17 cellular contexts compared by ENCODE assay signal in the genomic region with DNA sequence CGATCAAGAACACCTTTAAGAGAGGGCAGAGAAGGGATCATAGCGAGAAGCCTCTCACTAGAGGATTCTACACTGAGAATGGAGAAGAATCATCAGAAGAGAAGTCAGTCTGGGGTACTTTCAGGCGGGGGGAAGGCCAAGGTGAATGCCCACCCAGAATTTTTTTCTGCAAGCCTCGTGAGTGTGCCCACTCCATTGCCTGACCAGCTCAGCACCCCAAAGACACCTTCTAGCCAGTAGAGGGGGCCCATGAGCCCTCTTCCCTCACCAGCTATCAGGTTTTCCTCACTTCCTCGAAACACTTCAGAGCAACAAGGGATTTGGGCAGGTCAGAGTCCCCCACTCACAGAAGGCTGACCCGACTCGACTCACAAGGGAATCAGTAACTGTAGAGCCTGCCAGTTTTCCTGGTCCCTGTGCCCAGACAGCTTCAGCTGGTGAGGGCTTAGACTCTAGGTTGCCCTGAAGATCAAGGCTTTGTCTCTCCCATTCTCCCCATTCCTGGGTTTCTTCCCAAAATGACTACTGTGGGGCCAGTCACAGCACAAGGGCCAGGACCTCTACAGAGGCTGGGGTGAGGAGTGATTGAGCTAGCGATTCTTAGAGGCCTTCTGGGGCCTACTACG. TPM values are rescaled to one million over a fixed set of nuclear protein-coding genes. Genes with fewer than 3 reads are reported as not detected.
A peak's percentile ranks its signal among the peaks of the same experiment; 100 is the strongest.
DNase-seq lines count a peak whose midpoint lies in the region; ATAC-seq, FAIRE-seq and TF ChIP-seq lines count a peak whose summit lies in the region.
"Had no signal": no experiment of that assay in that cellular context is flagged by ENCODE, and none has a peak within 500 bp of the region (broad histone marks: within the 10 kb centered on the region; RNA-seq: fewer than 3 reads in every experiment).

No MANE protein-coding gene starts in this region.

- no TSS peak for BruUV-seq in HepG2 (replicated peaks; lab: Mats Ljungman, UMichigan)

- CTCF ChIA-PET in HepG2 (lab: Yijun Ruan, JAX; ENCODE audit: low intra/inter-chr PET ratio, low total read pairs): no interaction called here

- H3K4me1 Mint-ChIP-seq in activated T-cell treated with anti-CD3 and anti-CD28 coated beads, Interleukin-2, amount 50 U/mL, for 72 hours (ENCODE audit: low read depth): no peaks in the 10 kb centered on the region
- H3K4me1 Mint-ChIP-seq: nephron had no signal

- H3K4me1 ChIP-seq in HepG2 (ENCODE audit: insufficient read depth, low read length): no peaks in the 10 kb centered on the region
- H3K4me1 ChIP-seq in right lobe of liver: no peaks in the 10 kb centered on the region
- H3K4me1 ChIP-seq: spleen, upper lobe of left lung had no signal

- H3K9me3 ChIP-seq in HepG2 (ENCODE audit: low read length) (peaks cover 4% of the 10 kb centered on the region; the same call in 1 of the 2 replicates), right lobe of liver (no peaks in the 10 kb centered on the region)

- no peak overlapping the region for H3K4me3 Mint-ChIP-seq in activated T-cell treated with anti-CD3 and anti-CD28 coated beads, Interleukin-2, amount 50 U/mL, for 72 hours
- H3K4me3 Mint-ChIP-seq: nephron had no signal

- TF ChIP-seq POLR2A in HepG2 (IDR thresholded peaks at IDR 0.05; ENCODE audit: insufficient read depth in 1 of 2, low read depth in 2 of 2, low read length in 2 of 2) (no peak), right lobe of liver (IDR thresholded peaks at IDR 0.05) (no peak)

- no peaks in the 10 kb centered on the region for H3K27me3 Mint-ChIP-seq in activated T-cell treated with anti-CD3 and anti-CD28 coated beads, Interleukin-2, amount 50 U/mL, for 72 hours (ENCODE audit: low read depth)

- peaks cover 0 to 8% of the 10 kb centered on the region in 2 experiments; a peak in 1 of 5 replicates for H3K27me3 ChIP-seq in HepG2 (ENCODE audit: control insufficient read depth in 1 of 2, insufficient read depth in 2 of 2, low read length in 2 of 2)
- H3K27me3 ChIP-seq in right lobe of liver: no peaks in the 10 kb centered on the region
- H3K27me3 ChIP-seq: upper lobe of left lung had no signal

- H2AFZ ChIP-seq in HepG2 (ENCODE audit: low read length): no peak overlapping the region

- H3K36me3 ChIP-seq in HepG2 (replicated peaks in 1 of 2; ENCODE audit: control insufficient read depth in 1 of 2, insufficient read depth in 2 of 2, low read length in 2 of 2): no peaks in the 10 kb centered on the region
- H3K36me3 ChIP-seq in right lobe of liver: no peaks in the 10 kb centered on the region
- H3K36me3 ChIP-seq: spleen, upper lobe of left lung had no signal

- intact Hi-C loops in HepG2 (cut with micrococcal nuclease; ENCODE audit: unreplicated experiment) (no loop called here), right lobe of liver (cut with DNase I) (no loop called here)

- H3K9ac ChIP-seq in HepG2 (ENCODE audit: insufficient read depth, low read depth, low read length): no peak overlapping the region

- FAIRE-seq in HepG2 (lab: Jason Lieb, UNC): no peak
- FAIRE-seq: keratinocyte had no signal

- TF ChIP-seq CTCF in HepG2 (CRISPR knock-in tag; IDR thresholded peaks at IDR 0.05): peak; percentile 37
- TF ChIP-seq CTCF in right lobe of liver (IDR thresholded peaks at IDR 0.05): peak in 2 of 4 donors; percentile 16 to 37
- peak; percentile 52 for TF ChIP-seq CTCF in LNCAP (IDR thresholded peaks at IDR 0.05)

- no peak overlapping the region for H3K27ac Mint-ChIP-seq in activated T-cell treated with anti-CD3 and anti-CD28 coated beads, Interleukin-2, amount 50 U/mL, for 72 hours
- H3K27ac Mint-ChIP-seq: nephron had no signal

- TF ChIP-seq RAD21 in HepG2 (CRISPR knock-in tag; IDR thresholded peaks at IDR 0.05): no peak

- H3K27ac ChIP-seq in HepG2 (ENCODE audit: extremely low read length, insufficient read depth, low read length) (no peak overlapping the region), right lobe of liver (no peak overlapping the region)
- H3K27ac ChIP-seq: spleen, upper lobe of left lung had no signal

- TF ChIP-seq EP300 in HepG2 (IDR thresholded peaks at IDR 0.05; ENCODE audit: low read depth in 2 of 2, low read length in 2 of 2) (no peak), HepG2 (CRISPR knock-in tag; IDR thresholded peaks at IDR 0.05; ENCODE audit: borderline replicate concordance) (no peak)

- 6% methylated on average over 9 of the region's 9 CpGs for WGBS in HepG2 (ENCODE audit: low lambda C conversion rate)
- WGBS in right lobe of liver (ENCODE audit: insufficient coverage, low coverage, low lambda C conversion rate, missing lambda C conversion rate): 41% methylated on average over 9 of the region's 9 CpGs

- no peaks in the 10 kb centered on the region for H3K79me2 ChIP-seq in HepG2 (ENCODE audit: insufficient read depth, low read length)

- ATAC-seq in HepG2 (peak; percentile 43; the same call in 2 of the 3 replicates), right lobe of liver (no peak)
- no peak for ATAC-seq in activated T-cell treated with anti-CD3 and anti-CD28 coated beads, Interleukin-2, amount 50 U/mL, for 72 hours (replicated peaks in 1 of 2)

- H3K9me3 Mint-ChIP-seq in activated T-cell treated with anti-CD3 and anti-CD28 coated beads, Interleukin-2, amount 50 U/mL, for 72 hours: peaks cover 15% of the 10 kb centered on the region in 2 donors

- no peaks in the 10 kb centered on the region for H4K20me1 ChIP-seq in HepG2 (ENCODE audit: insufficient read depth, low read length)

- in situ Hi-C loops in HepG2 (cut with HindIII; ENCODE audit: extremely low pct_ligation_motif_present, low pct_unique_long_range_greater_than_20kb): no loop called here

- no peak overlapping the region for H3K4me2 ChIP-seq in HepG2 (ENCODE audit: low read depth, low read length)

- POLR2A ChIA-PET in HepG2 (lab: Yijun Ruan, JAX): no interaction called here

- H3K36me3 Mint-ChIP-seq in activated T-cell treated with anti-CD3 and anti-CD28 coated beads, Interleukin-2, amount 50 U/mL, for 72 hours (ENCODE audit: insufficient read depth in 2 of 2): peaks cover 3 to 8% of the 10 kb centered on the region in 2 donors

- no peak overlapping the region for H3K4me3 ChIP-seq in HepG2 (replicated peaks in 1 of 3; ENCODE audit: insufficient read depth in 1 of 3, low read depth in 2 of 3, low read length in 3 of 3)
- H3K4me3 ChIP-seq in right lobe of liver: no peak overlapping the region
- H3K4me3 ChIP-seq: spleen, upper lobe of left lung had no signal

- DNase-seq in HepG2 (ENCODE audit: low spot score): no peak
- no peak for DNase-seq in right lobe of liver
- peak; percentile 40 for DNase-seq in SW480 (ENCODE audit: low spot score)
- DNase-seq in activated T-cell treated with anti-CD3 and anti-CD28 coated beads, Interleukin-2, amount 50 U/mL, for 72 hours: no peak
- no peak for DNase-seq in activated effector memory CD4-positive, alpha-beta T cell treated with Interleukin-2 at 50 U/mL for 16 hours
- no peak for DNase-seq in AML-193 (lab: John Stamatoyannopoulos, UW)
- DNase-seq in activated naive CD4-positive, alpha-beta T cell treated with anti-CD3 and anti-CD28 coated beads, Interleukin-2, amount 50 U/mL, for 16 hours: no peak
- DNase-seq: dermis blood vessel endothelial cell, foreskin fibroblast, NCI-H774, spleen, upper lobe of left lung had no signal

RNA-seq across cellular contexts. Expression of a gene that starts 18.4 kb away (rescaled TPM):
- not detected in 2 replicates for total RNA-seq in HepG2 (2016; rRNA removed; fragmentation: Illumina TruSeq; extraction: Trizol)
- not detected in 2 replicates for total RNA-seq in HepG2 (2016; cell fraction: cytosol; rRNA removed; fragmentation: Illumina TruSeq; extraction: Trizol; ENCODE audit: low read depth)
- total RNA-seq in HepG2 (2016; cell fraction: insoluble cytoplasmic fraction; rRNA removed; fragmentation: Illumina TruSeq; extraction: Trizol): not detected in 2 replicates
- total RNA-seq in HepG2 (2016; cell fraction: membrane; rRNA removed; fragmentation: Illumina TruSeq; extraction: Trizol): not detected in 2 replicates
- total RNA-seq in HepG2 (2016; cell fraction: nucleus; rRNA removed; fragmentation: Illumina TruSeq; extraction: Trizol): not detected in 2 replicates
- not detected in 2 replicates for polyA plus RNA-seq in HepG2 (2011; rRNA removed)
- polyA plus RNA-seq in HepG2 (2011; cell fraction: cytosol; rRNA removed): not detected in 2 replicates
- polyA plus RNA-seq in HepG2 (2011; cell fraction: nucleus; rRNA removed): not detected in 2 replicates
- not detected in 2 replicates for polyA plus RNA-seq in HepG2 (2012)
- polyA plus RNA-seq in HepG2 (2016; cell fraction: cytosol; fragmentation: Illumina TruSeq; extraction: Trizol; ENCODE audit: low read depth): not detected in 2 replicates
- polyA plus RNA-seq in HepG2 (2016; cell fraction: insoluble cytoplasmic fraction; fragmentation: Illumina TruSeq; extraction: Trizol; ENCODE audit: low read depth): not detected in 2 replicates
- polyA plus RNA-seq in HepG2 (2016; cell fraction: membrane; fragmentation: Illumina TruSeq; extraction: Trizol; ENCODE audit: low read depth): not detected in 2 replicates
- polyA plus RNA-seq in HepG2 (2016; cell fraction: nucleus; fragmentation: Illumina TruSeq; extraction: Trizol; ENCODE audit: insufficient read depth, low read depth): not detected in 2 replicates
- not detected in 2 replicates for polyA minus RNA-seq in HepG2 (2011; rRNA and poly(A)+ RNA removed; ENCODE audit: low replicate concordance)
- polyA minus RNA-seq in HepG2 (2011; cell fraction: cytosol; rRNA and poly(A)+ RNA removed): not detected in 2 replicates
- not detected in 2 replicates for polyA minus RNA-seq in HepG2 (2011; cell fraction: nucleus; rRNA and poly(A)+ RNA removed)
- total RNA-seq in right lobe of liver: not detected
- total RNA-seq in activated T-cell treated with anti-CD3 and anti-CD28 coated beads, Interleukin-2, amount 50 U/mL, for 72 hours: not detected
- total RNA-seq: dermis blood vessel endothelial cell, LHCN-M2, spleen, upper lobe of left lung had no signal
- polyA plus RNA-seq: BJ, keratinocyte, spleen had no signal

RNA-seq across cellular contexts. Expression of a gene that starts 33.9 kb away (rescaled TPM):
- not detected in 2 replicates for total RNA-seq in HepG2 (2016; rRNA removed; fragmentation: Illumina TruSeq; extraction: Trizol)
- total RNA-seq in HepG2 (2016; cell fraction: cytosol; rRNA removed; fragmentation: Illumina TruSeq; extraction: Trizol; ENCODE audit: low read depth): not detected in 2 replicates
- not detected in 2 replicates for total RNA-seq in HepG2 (2016; cell fraction: insoluble cytoplasmic fraction; rRNA removed; fragmentation: Illumina TruSeq; extraction: Trizol)
- total RNA-seq in HepG2 (2016; cell fraction: membrane; rRNA removed; fragmentation: Illumina TruSeq; extraction: Trizol): not detected in 2 replicates
- not detected in 2 replicates for total RNA-seq in HepG2 (2016; cell fraction: nucleus; rRNA removed; fragmentation: Illumina TruSeq; extraction: Trizol)
- not detected in 2 replicates for polyA plus RNA-seq in HepG2 (2011; rRNA removed)
- not detected in 2 replicates for polyA plus RNA-seq in HepG2 (2011; cell fraction: cytosol; rRNA removed)
- polyA plus RNA-seq in HepG2 (2011; cell fraction: nucleus; rRNA removed): not detected in 2 replicates
- polyA plus RNA-seq in HepG2 (2012): not detected in 2 replicates
- not detected in 2 replicates for polyA plus RNA-seq in HepG2 (2016; cell fraction: cytosol; fragmentation: Illumina TruSeq; extraction: Trizol; ENCODE audit: low read depth)
- not detected in 2 replicates for polyA plus RNA-seq in HepG2 (2016; cell fraction: insoluble cytoplasmic fraction; fragmentation: Illumina TruSeq; extraction: Trizol; ENCODE audit: low read depth)
- polyA plus RNA-seq in HepG2 (2016; cell fraction: membrane; fragmentation: Illumina TruSeq; extraction: Trizol; ENCODE audit: low read depth): not detected in 2 replicates
- not detected in 2 replicates for polyA plus RNA-seq in HepG2 (2016; cell fraction: nucleus; fragmentation: Illumina TruSeq; extraction: Trizol; ENCODE audit: insufficient read depth, low read depth)
- not detected in 2 replicates for polyA minus RNA-seq in HepG2 (2011; rRNA and poly(A)+ RNA removed; ENCODE audit: low replicate concordance)
- polyA minus RNA-seq in HepG2 (2011; cell fraction: cytosol; rRNA and poly(A)+ RNA removed): not detected in 2 replicates
- polyA minus RNA-seq in HepG2 (2011; cell fraction: nucleus; rRNA and poly(A)+ RNA removed): not detected in 2 replicates
- not detected for total RNA-seq in right lobe of liver
- total RNA-seq in activated T-cell treated with anti-CD3 and anti-CD28 coated beads, Interleukin-2, amount 50 U/mL, for 72 hours: not detected
- total RNA-seq: dermis blood vessel endothelial cell, LHCN-M2, spleen, upper lobe of left lung had no signal
- polyA plus RNA-seq: BJ, keratinocyte, spleen had no signal
